ENCODE assay signal across 9 cellular contexts in the genomic region with DNA sequence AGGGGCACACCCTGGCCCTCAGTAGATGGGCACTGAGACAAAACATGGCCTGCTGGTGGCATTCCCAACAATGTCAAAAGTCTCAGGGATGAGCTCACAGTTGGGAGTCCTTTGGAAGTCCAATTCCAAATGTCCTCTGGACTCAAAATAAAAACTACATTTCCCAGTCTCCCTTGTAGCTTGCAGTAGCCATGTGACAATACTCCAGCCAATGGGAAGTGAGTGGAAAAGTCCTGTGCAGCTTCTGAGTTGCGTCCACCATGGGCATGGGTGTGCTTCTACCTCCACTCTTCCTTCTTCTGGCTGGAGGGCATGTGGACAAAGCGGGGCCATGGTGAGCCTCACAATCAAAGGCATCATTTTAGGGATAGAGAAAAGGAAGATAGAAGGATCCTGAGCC. TPM values are rescaled to one million over a fixed set of nuclear protein-coding genes. Genes with fewer than 3 reads are reported as not detected.
A peak's percentile ranks its signal among the peaks of the same experiment; 100 is the strongest.
DNase-seq lines count a peak whose midpoint lies in the region; ATAC-seq and TF ChIP-seq lines count a peak whose summit lies in the region.
"Had no signal": no experiment of that assay in that cellular context is flagged by ENCODE, and none has a peak within 500 bp of the region (broad histone marks: within the 10 kb centered on the region; RNA-seq: fewer than 3 reads in every experiment).

No MANE protein-coding gene starts in this region.

- peak; percentile 83 for ATAC-seq in SK-N-SH treated with all-trans-retinoic acid at 6 μM for 48 hours
- peak; percentile 75 for ATAC-seq in gastroesophageal sphincter
- ATAC-seq in sciatic nerve, result peak; percentile 90
- no peak for ATAC-seq in GM21619 (IDR thresholded peaks at IDR 0.05; ENCODE audit: unreplicated experiment)
- ATAC-seq in HG02763 (IDR thresholded peaks at IDR 0.05; ENCODE audit: unreplicated experiment), result no peak
- no peak for ATAC-seq in GM21447 (IDR thresholded peaks at IDR 0.05; ENCODE audit: unreplicated experiment)

- peak overlapping the region; percentile 45 for H3K4me3 ChIP-seq in GM23248
- no peak overlapping the region for H3K4me3 ChIP-seq in gastroesophageal sphincter
- no peak overlapping the region for H3K4me3 ChIP-seq in WERI-Rb-1 (ENCODE audit: low read depth, low read length)

- H2AFZ ChIP-seq in GM23248, result peak overlapping the region; percentile 76

- H3K79me2 ChIP-seq in GM23248 (ENCODE audit: insufficient read depth), result no peaks in the 10 kb centered on the region

- peak overlapping the region; percentile 81 for H3K4me2 ChIP-seq in GM23248 (ENCODE audit: unreplicated experiment)

- no peak for TF ChIP-seq POLR2A in gastroesophageal sphincter (IDR thresholded peaks at IDR 0.05)

- no peaks in the 10 kb centered on the region for H3K27me3 ChIP-seq in GM23248 (replicated peaks; ENCODE audit: insufficient read depth)
- H3K27me3 ChIP-seq in gastroesophageal sphincter, result no peaks in the 10 kb centered on the region
- H3K27me3 ChIP-seq in WERI-Rb-1 (ENCODE audit: insufficient read depth, low read depth, severe bottlenecking), result no peaks in the 10 kb centered on the region

- TF ChIP-seq EP300 in gastroesophageal sphincter (IDR thresholded peaks at IDR 0.05), result no peak

- H3K9me3 ChIP-seq in GM23248 (ENCODE audit: low read depth) (no peaks in the 10 kb centered on the region), gastroesophageal sphincter (no peaks in the 10 kb centered on the region), WERI-Rb-1 (ENCODE audit: severe bottlenecking) (no peaks in the 10 kb centered on the region)

- peak overlapping the region; percentile 45; the same call in 1 of the 2 replicates for H3K9ac ChIP-seq in GM23248

- H4K20me1 ChIP-seq in GM23248 (ENCODE audit: insufficient read depth), result no peaks in the 10 kb centered on the region

- peaks cover 17% of the 10 kb centered on the region for H3K4me1 ChIP-seq in GM23248 (ENCODE audit: insufficient read depth)
- H3K4me1 ChIP-seq in gastroesophageal sphincter, result peaks cover 0 to 28% (median 13%) of the 10 kb centered on the region in 3 donors

- no peaks in the 10 kb centered on the region for H3K9me2 ChIP-seq in GM23248 (ENCODE audit: insufficient read depth)

- in situ Hi-C loops in GM23248 (cut with MboI), result no loop called here

- intact Hi-C loops in sciatic nerve (cut with DNase I), result no loop called here

- DNase-seq in GM23248 (peak; percentile 83), sciatic nerve (ENCODE audit: low spot score) (no peak), WERI-Rb-1 (no peak)
- DNase-seq: NCI-H748 treated with DMSO at 0.1 percent for 48 hours had no signal

- H3K27ac ChIP-seq in GM23248, result peak overlapping the region; percentile 78
- peak overlapping the region in 3 of 4 donors; percentile 78 to 85 (median 80) for H3K27ac ChIP-seq in gastroesophageal sphincter
- no peak overlapping the region for H3K27ac ChIP-seq in WERI-Rb-1

- H3K36me3 ChIP-seq in GM23248 (ENCODE audit: low read depth) (no peaks in the 10 kb centered on the region), gastroesophageal sphincter (no peaks in the 10 kb centered on the region), WERI-Rb-1 (no peaks in the 10 kb centered on the region)

- no peak for TF ChIP-seq CTCF in gastroesophageal sphincter (IDR thresholded peaks at IDR 0.05)
- no peak for TF ChIP-seq CTCF in WERI-Rb-1 (IDR thresholded peaks at IDR 0.05; ENCODE audit: low read depth, low read length)

- H3F3A ChIP-seq in GM23248 (ENCODE audit: insufficient read depth), result peaks cover 10% of the 10 kb centered on the region

- WGBS in GM23248 (ENCODE audit: low coverage in 1 of 2, low lambda C conversion rate in 2 of 2, missing lambda C conversion rate in 2 of 2), 2 experiments, result 50 to 54% methylated on average over 2 of the region's 2 CpGs
- WGBS in gastroesophageal sphincter (ENCODE audit: low coverage in 1 of 2), 2 donors, result 50 to 54% methylated on average over 2 of the region's 2 CpGs

TF ChIP-seq in SK-N-SH treated with all-trans-retinoic acid at 6 μM for 48 hours, 23 proteins besides CTCF, POLR2A, EP300 and RAD21 (continues in another document):
- TF ChIP-seq POU6F1 (CRISPR knock-in tag; IDR thresholded peaks at IDR 0.05; ENCODE audit: borderline replicate concordance, low read depth) (no peak), PATZ1 (CRISPR knock-in tag; IDR thresholded peaks at IDR 0.05; ENCODE audit: borderline replicate concordance) (no peak), ISL1 (CRISPR knock-in tag; IDR thresholded peaks at IDR 0.05) (no peak), BACH2 (CRISPR knock-in tag; IDR thresholded peaks at IDR 0.05; ENCODE audit: borderline replicate concordance) (no peak), ZNF8 (CRISPR knock-in tag; IDR thresholded peaks at IDR 0.05) (no peak), TOX (CRISPR knock-in tag; IDR thresholded peaks at IDR 0.05; ENCODE audit: borderline replicate concordance) (no peak), TCF4 (CRISPR knock-in tag; IDR thresholded peaks at IDR 0.05; ENCODE audit: borderline replicate concordance) (no peak), ARNTL (CRISPR knock-in tag; IDR thresholded peaks at IDR 0.05; ENCODE audit: borderline replicate concordance, low read depth) (no peak), ZNF70 (CRISPR knock-in tag; IDR thresholded peaks at IDR 0.05) (no peak), PPARA (CRISPR knock-in tag; IDR thresholded peaks at IDR 0.05; ENCODE audit: borderline replicate concordance) (no peak)
- TF ChIP-seq, protein P1, sequence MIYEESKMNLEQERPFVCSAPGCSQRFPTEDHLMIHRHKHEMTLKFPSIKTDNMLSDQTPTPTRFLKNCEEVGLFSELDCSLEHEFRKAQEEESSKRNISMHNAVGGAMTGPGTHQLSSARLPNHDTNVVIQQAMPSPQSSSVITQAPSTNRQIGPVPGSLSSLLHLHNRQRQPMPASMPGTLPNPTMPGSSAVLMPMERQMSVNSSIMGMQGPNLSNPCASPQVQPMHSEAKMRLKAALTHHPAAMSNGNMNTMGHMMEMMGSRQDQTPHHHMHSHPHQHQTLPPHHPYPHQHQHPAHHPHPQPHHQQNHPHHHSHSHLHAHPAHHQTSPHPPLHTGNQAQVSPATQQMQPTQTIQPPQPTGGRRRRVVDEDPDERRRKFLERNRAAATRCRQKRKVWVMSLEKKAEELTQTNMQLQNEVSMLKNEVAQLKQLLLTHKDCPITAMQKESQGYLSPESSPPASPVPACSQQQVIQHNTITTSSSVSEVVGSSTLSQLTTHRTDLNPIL (CRISPR knock-in tag; IDR thresholded peaks at IDR 0.05; ENCODE audit: low read depth), result no peak
- TF ChIP-seq, protein P2, sequence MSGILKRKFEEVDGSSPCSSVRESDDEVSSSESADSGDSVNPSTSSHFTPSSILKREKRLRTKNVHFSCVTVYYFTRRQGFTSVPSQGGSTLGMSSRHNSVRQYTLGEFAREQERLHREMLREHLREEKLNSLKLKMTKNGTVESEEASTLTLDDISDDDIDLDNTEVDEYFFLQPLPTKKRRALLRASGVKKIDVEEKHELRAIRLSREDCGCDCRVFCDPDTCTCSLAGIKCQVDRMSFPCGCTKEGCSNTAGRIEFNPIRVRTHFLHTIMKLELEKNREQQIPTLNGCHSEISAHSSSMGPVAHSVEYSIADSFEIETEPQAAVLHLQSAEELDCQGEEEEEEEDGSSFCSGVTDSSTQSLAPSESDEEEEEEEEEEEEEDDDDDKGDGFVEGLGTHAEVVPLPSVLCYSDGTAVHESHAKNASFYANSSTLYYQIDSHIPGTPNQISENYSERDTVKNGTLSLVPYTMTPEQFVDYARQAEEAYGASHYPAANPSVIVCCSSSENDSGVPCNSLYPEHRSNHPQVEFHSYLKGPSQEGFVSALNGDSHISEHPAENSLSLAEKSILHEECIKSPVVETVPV (CRISPR knock-in tag; IDR thresholded peaks at IDR 0.05), result no peak

RNA-seq across cellular contexts. Expression of gene ADAM33, which starts 5.8 kb away (rescaled TPM):
- total RNA-seq in GM23248 (2014; rRNA removed; shearing (Covaris generic)), result 53.1 and 57.9 TPM in 2 replicates
- polyA plus RNA-seq in GM23248 (2016; fragmentation: Nextera tagmentation; extraction: Ambion mirVana), result 17.4 and 22.6 TPM in 2 replicates
- 100 to 1,000 TPM in 1 of 4 donors, 10 to 100 TPM in 3; 15.9 to 105 (median 70.1) TPM for total RNA-seq in gastroesophageal sphincter
- total RNA-seq in sciatic nerve, result 117 TPM

RNA-seq across cellular contexts. Expression of gene GFRA4, which starts 24.5 kb away (rescaled TPM):
- not detected in 2 replicates for total RNA-seq in GM23248 (2014; rRNA removed; shearing (Covaris generic))
- not detected in 2 replicates for polyA plus RNA-seq in GM23248 (2016; fragmentation: Nextera tagmentation; extraction: Ambion mirVana)
- total RNA-seq in gastroesophageal sphincter (not detected), sciatic nerve (not detected)

RNA-seq across cellular contexts. Expression of gene SIGLEC1, which starts 24.7 kb away (rescaled TPM):
- not detected in 2 replicates for total RNA-seq in GM23248 (2014; rRNA removed; shearing (Covaris generic))
- polyA plus RNA-seq in GM23248 (2016; fragmentation: Nextera tagmentation; extraction: Ambion mirVana), result not detected in 2 replicates
- total RNA-seq in gastroesophageal sphincter (10 to 100 TPM; 10.1 to 17.2 (median 11.9) TPM), sciatic nerve (19.2 TPM)

RNA-seq across cellular contexts. Expression of gene HSPA12B, which starts 44.8 kb away (rescaled TPM):
- not detected in 2 replicates for total RNA-seq in GM23248 (2014; rRNA removed; shearing (Covaris generic))
- polyA plus RNA-seq in GM23248 (2016; fragmentation: Nextera tagmentation; extraction: Ambion mirVana), result 0.06 and 0.11 TPM in 2 replicates
- total RNA-seq in gastroesophageal sphincter, result 10 to 100 TPM in 2 of 4 donors, 1 to 10 TPM in 2; 9.6 to 19.3 (median 14.4) TPM
- 20.4 TPM for total RNA-seq in sciatic nerve

Comparison
In these comparisons a context has a peak if more than half of its experiments do, and no peak if none do; other contexts are left out.
1. ATAC-seq: peak in SK-N-SH treated with all-trans-retinoic acid at 6 μM for 48 hours (single experiment), gastroesophageal sphincter (single experiment) and sciatic nerve (single experiment); none in GM21619 (single experiment), HG02763 (single experiment) and GM21447 (single experiment).
2. RNA of gene SIGLEC1, which starts 24.7 kb away (total RNA-seq): 19.2 TPM in sciatic nerve (single experiment) and 10.1 to 17.2 TPM in gastroesophageal sphincter; not detected in GM23248; every median in the first group is over 10 times any median in the second.